21 cellular contexts compared by ENCODE assay signal in the genomic region with DNA sequence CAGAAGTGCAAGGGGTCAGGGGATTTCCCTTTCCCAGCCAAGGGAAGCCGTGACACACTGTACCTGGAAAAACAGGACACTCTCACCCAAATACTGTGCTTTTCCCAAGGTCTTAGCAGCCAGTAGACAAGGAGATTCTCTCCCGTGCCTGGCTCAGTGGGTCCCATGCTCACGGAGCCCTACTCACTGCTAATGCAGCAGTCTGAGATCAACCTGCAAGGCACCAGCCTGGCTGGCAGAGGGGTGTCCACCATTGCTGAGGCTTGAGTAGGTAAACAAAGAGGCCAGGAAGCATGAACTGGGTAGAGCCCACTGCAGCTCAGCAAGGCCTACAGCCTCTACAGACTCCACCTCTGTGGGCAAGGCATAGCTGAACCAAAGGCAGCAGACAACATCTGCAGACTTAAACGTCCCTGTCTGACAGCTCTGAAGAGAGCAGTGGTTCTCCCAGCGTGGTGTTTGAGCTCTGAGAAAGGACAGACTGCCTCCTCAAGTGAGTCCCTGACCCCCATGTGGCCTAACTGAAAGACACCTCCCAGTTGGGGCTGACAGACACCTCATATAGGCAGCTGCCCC. TPM values are rescaled to one million over a fixed set of nuclear protein-coding genes. Genes with fewer than 3 reads are reported as not detected.
"Had no signal": no experiment of that assay in that cellular context is flagged by ENCODE, and none has a peak within 500 bp of the region (broad histone marks: within the 10 kb centered on the region; RNA-seq: fewer than 3 reads in every experiment).

No MANE protein-coding gene starts in this region.

RNA-seq across cellular contexts. Expression of a gene that starts 21.8 kb away (rescaled TPM):
- total RNA-seq: naive thymus-derived CD4-positive, alpha-beta T cell; natural killer cell; occipital lobe; osteoblast; pancreas; progenitor cell of endocrine pancreas; psoas muscle; renal cortical epithelial cell; right cardiac atrium; right lobe of liver; smooth muscle cell; stomach; subcutaneous adipose tissue; temporal lobe; thoracic aorta; thyroid gland; tibial nerve; upper lobe of left lung; ureter; vagina had no signal
- polyA plus RNA-seq: naive thymus-derived CD4-positive, alpha-beta T cell; neural cell; pancreas; psoas muscle; right cardiac atrium; smooth muscle cell; stomach had no signal

RNA-seq across cellular contexts. Expression of a gene that starts 37.3 kb away (rescaled TPM):
- total RNA-seq: natural killer cell, occipital lobe, osteoblast, psoas muscle, right lobe of liver, smooth muscle cell, subcutaneous adipose tissue, temporal lobe, thoracic aorta, tibial nerve, ureter had no signal
- polyA plus RNA-seq: neural cell, psoas muscle, right cardiac atrium, stomach had no signal

RNA-seq across cellular contexts. Expression of a gene that starts 43.0 kb away (rescaled TPM):
- total RNA-seq: naive thymus-derived CD4-positive, alpha-beta T cell; natural killer cell; occipital lobe; osteoblast; pancreas; progenitor cell of endocrine pancreas; psoas muscle; renal cortical epithelial cell; right cardiac atrium; right lobe of liver; smooth muscle cell; stomach; subcutaneous adipose tissue; temporal lobe; thoracic aorta; tibial nerve; upper lobe of left lung; ureter; vagina had no signal
- polyA plus RNA-seq: naive thymus-derived CD4-positive, alpha-beta T cell; neural cell; pancreas; psoas muscle; right cardiac atrium; smooth muscle cell; stomach had no signal
